Comparison of ENCODE assay signal across 27 cellular contexts in genomic region chrX:29926056-29926455, GRCh38.
"Had no signal": no experiment of that assay in that cellular context is flagged by ENCODE, and none has a peak within 500 bp of the region (broad histone marks: within the 10 kb centered on the region; RNA-seq: fewer than 3 reads in every experiment).

No MANE protein-coding gene starts in this region.

- DNase-seq: activated CD4-positive, alpha-beta memory T cell treated with anti-CD3 and anti-CD28 coated beads, Interleukin-2, amount 10 ng/mL, durations not matched to agents 7 days and 5 days; activated CD4-positive, alpha-beta T cell treated with anti-CD3 and anti-CD28 coated beads for 1 hour; activated CD4-positive, alpha-beta T cell treated with anti-CD3 and anti-CD28 coated beads for 48 hours; activated CD8-positive, alpha-beta memory T cell treated with anti-CD3 and anti-CD28 coated beads for 24 hours; activated CD8-positive, alpha-beta memory T cell treated with anti-CD3 and anti-CD28 coated beads, Interleukin-2, amount 10 ng/mL, durations not matched to agents 7 days and 5 days; activated CD8-positive, alpha-beta memory T cell treated with anti-CD3 and anti-CD28 coated beads, Interleukin-2, amount 50 U/mL, for 48 hours; activated effector memory CD4-positive, alpha-beta T cell treated with Interleukin-2 at 50 U/mL for 16 hours; activated naive CD4-positive, alpha-beta T cell treated with anti-CD3 and anti-CD28 coated beads, Interleukin-2, amount 10 ng/mL, durations not matched to agents 7 days and 5 days; activated naive CD8-positive, alpha-beta T cell treated with anti-CD3 and anti-CD28 coated beads, Interleukin-2, amount 50 U/mL, for 24 hours; activated T-cell treated with anti-CD3 and anti-CD28 coated beads, Interleukin-2, amount 50 U/mL, for 48 hours; anterior cingulate cortex; caudate nucleus; MM.1S; NCI-H1092 treated with DMSO at 0.1 percent for 48 hours; NCI-H1417; NCI-H146; NCI-H187 treated with DMSO at 0.1 percent for 48 hours; NCI-H2081; NCI-H345; NCI-H524 treated with DMSO at 0.1 percent for 48 hours; RPMI8226; SHP77 treated with DMSO at 0.1 percent for 48 hours; SK-N-SH had no signal

- FAIRE-seq: bronchial epithelial cell, TTC549 had no signal

- H3K4me1 ChIP-seq: SJSA1 had no signal

- H3K4me3 ChIP-seq: SJSA1 had no signal

- H3K27ac ChIP-seq: KMS-11, SJSA1 had no signal

- H3K4me2 ChIP-seq: KMS-11, SK-N-SH had no signal

- H3K27me3 ChIP-seq: SJSA1 had no signal

- H3K9ac ChIP-seq: KMS-11, SK-N-SH had no signal

- H3K36me3 ChIP-seq: SJSA1 had no signal

- H3K9me3 ChIP-seq: SJSA1, SK-N-SH had no signal
